8 cellular contexts compared by ENCODE assay signal in genomic region chr14:104724981-104725771, GRCh38. TPM values are rescaled to one million over a fixed set of nuclear protein-coding genes. Genes with fewer than 3 reads are reported as not detected.
DNase-seq lines count a peak whose midpoint lies in the region; ATAC-seq and TF ChIP-seq lines count a peak whose summit lies in the region.

No MANE protein-coding gene starts in this region.

- H3K27ac ChIP-seq in thyroid gland = no peak overlapping the region

- no peaks in the 10 kb centered on the region for H3K27me3 ChIP-seq in thyroid gland

- H3K4me1 ChIP-seq in thyroid gland = peaks cover 15 to 24% of the 10 kb centered on the region in 2 donors

- H3K4me1 Mint-ChIP-seq in Calu3 (ENCODE audit: low read depth, unreplicated experiment) = peaks cover 12% of the 10 kb centered on the region

- 63% methylated on average over 13 to 14 of the region's 24 CpGs for WGBS in thyroid gland, 2 donors

- intact Hi-C loops in Calu3 (cut with micrococcal nuclease; ENCODE audit: unreplicated experiment) (no loop called here), thyroid gland (cut with DNase I) (no loop called here)

- peak overlapping the region in 1 of 3 donors; percentile 69 for H3K4me3 ChIP-seq in thyroid gland (replicated peaks in 1 of 3)

- peak; percentile 25 for TF ChIP-seq CTCF in Calu3 (IDR thresholded peaks at IDR 0.05; ENCODE audit: unreplicated experiment)
- peak in 1 of 6 experiments; percentile 16 for TF ChIP-seq CTCF in thyroid gland (IDR thresholded peaks at IDR 0.05)
- TF ChIP-seq CTCF in GM10266 (IDR thresholded peaks at IDR 0.05; ENCODE audit: control insufficient read depth, insufficient read depth, low read depth, missing control alignments) = no peak

- H3K4me3 Mint-ChIP-seq in Calu3 (ENCODE audit: low read depth, unreplicated experiment) = peak overlapping the region; percentile 54

- CTCF ChIA-PET in Calu3 (lab: Charles Lee) = interaction anchor here (0.5 to 1.7 kb wide), 3 partner anchors 28 to 242 kb away, joined by 3 to 6 read pairs (median 5); partner anchors contain the start of gene SIVA1

- no peaks in the 10 kb centered on the region for H3K9me3 Mint-ChIP-seq in Calu3 (ENCODE audit: low read depth, unreplicated experiment)

- no peak for TF ChIP-seq POLR2A in thyroid gland (IDR thresholded peaks at IDR 0.05)

- peak overlapping the region; percentile 83 for H3K27ac Mint-ChIP-seq in Calu3 (ENCODE audit: unreplicated experiment)

- H3K36me3 ChIP-seq in thyroid gland = no peaks in the 10 kb centered on the region

- peaks cover 33% of the 10 kb centered on the region for H3K27me3 Mint-ChIP-seq in Calu3 (ENCODE audit: unreplicated experiment)

- ATAC-seq in left lobe of liver (peak; percentile 55), GM21447 (IDR thresholded peaks at IDR 0.05; ENCODE audit: unreplicated experiment) (no peak)

- peak; percentile 71 for DNase-seq in Calu3
- peak; percentile 34 for DNase-seq in NCI-H1694 (lab: John Stamatoyannopoulos, UW)
- DNase-seq in cerebellar cortex (ENCODE audit: low spot score) = peak; percentile 32
- DNase-seq in left lobe of liver (ENCODE audit: low spot score) = peak; percentile 83
- DNase-seq in thyroid gland = peak; percentile 35 to 49
- no peak for DNase-seq in GM10266 (ENCODE audit: extremely low spot score)
- DNase-seq in stimulated activated CD8-positive, alpha-beta memory T cell treated with anti-CD3 and anti-CD28 coated beads, Interleukin-4, amount 100 ng/mL, for 48 hours = no peak

- no peaks in the 10 kb centered on the region for H3K9me3 ChIP-seq in thyroid gland

- H3K36me3 Mint-ChIP-seq in Calu3 (ENCODE audit: insufficient read depth, unreplicated experiment) = peaks cover 50% of the 10 kb centered on the region

- no TSS peak for BruUV-seq in Calu3 (replicated peaks; lab: Mats Ljungman, UMichigan)

RNA-seq across cellular contexts. Expression of gene ADSS1, which starts 1.1 kb away (rescaled TPM):
- total RNA-seq in Calu3 (2022) (8.6 and 10.0 TPM in 2 replicates), left lobe of liver (51.9 TPM), thyroid gland (10 to 100 TPM; 13.6 to 26.2 (median 18.9) TPM)

RNA-seq across cellular contexts. Expression of gene SIVA1, which starts 27.8 kb away (rescaled TPM):
- total RNA-seq in Calu3 (2022) = 72.3 and 73.3 TPM in 2 replicates
- total RNA-seq in left lobe of liver = 50.3 TPM
- total RNA-seq in thyroid gland = 100 to 1,000 TPM; 137 to 388 (median 239) TPM

RNA-seq across cellular contexts. Expression of gene INF2, which starts 35.8 kb away (rescaled TPM):
- 208 and 220 TPM in 2 replicates for total RNA-seq in Calu3 (2022)
- total RNA-seq in left lobe of liver = 63.1 TPM
- total RNA-seq in thyroid gland = 10 to 100 TPM; 35.1 to 54.7 (median 42.5) TPM

Comparison
In these comparisons a context has a peak if more than half of its experiments do, and no peak if none do; other contexts are left out.
1. DNase-seq: peak in Calu3 (single experiment), NCI-H1694 (single experiment), cerebellar cortex (single experiment), left lobe of liver (single experiment) and thyroid gland (2 of 2); none in GM10266 (single experiment) and stimulated activated CD8-positive, alpha-beta memory T cell treated with anti-CD3 and anti-CD28 coated beads, Interleukin-4, amount 100 ng/mL, for 48 hours (single experiment).